ENCODE assay signal across 17 cellular contexts in the genomic region with DNA sequence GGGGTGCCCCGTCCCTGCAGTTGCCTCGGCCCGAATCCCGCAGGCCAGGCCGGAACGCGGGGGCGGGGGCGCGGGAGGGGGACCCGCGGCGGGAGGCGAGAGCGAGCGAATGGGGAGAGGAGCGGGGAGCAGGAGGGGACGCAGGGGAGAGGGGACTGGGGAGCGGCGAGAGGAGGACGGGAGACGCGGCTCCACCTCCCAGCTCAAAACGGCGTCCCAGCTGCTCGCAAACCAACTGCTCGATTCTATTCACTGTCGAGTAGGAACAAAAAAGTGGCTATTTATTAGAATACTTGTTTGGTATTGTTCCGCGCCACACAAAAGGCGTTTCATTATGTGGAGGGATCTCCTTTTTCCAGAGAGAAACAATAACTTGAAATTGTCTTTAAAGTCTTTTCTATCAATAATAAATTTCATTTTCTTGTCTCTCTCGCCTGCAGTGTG. TPM values are rescaled to one million over a fixed set of nuclear protein-coding genes. Genes with fewer than 3 reads are reported as not detected.
A peak's percentile ranks its signal among the peaks of the same experiment; 100 is the strongest.
DNase-seq lines count a peak whose midpoint lies in the region; ATAC-seq and TF ChIP-seq lines count a peak whose summit lies in the region.
"Had no signal": no experiment of that assay in that cellular context is flagged by ENCODE, and none has a peak within 500 bp of the region (broad histone marks: within the 10 kb centered on the region; RNA-seq: fewer than 3 reads in every experiment).

No MANE protein-coding gene starts in this region.

- ATAC-seq in HG03354 (IDR thresholded peaks at IDR 0.05; ENCODE audit: poor library complexity, severe bottlenecking, unreplicated experiment): no peak
- ATAC-seq: activated naive CD4-positive, alpha-beta T cell treated with anti-CD3 and anti-CD28 coated beads, Interleukin-2, amount 50 U/mL, for 72 hours; K562 had no signal

- H4K20me1 ChIP-seq in hepatocyte (ENCODE audit: insufficient read depth, poor library complexity, severe bottlenecking): no peaks in the 10 kb centered on the region
- H4K20me1 ChIP-seq in MM.1S (ENCODE audit: insufficient read depth, low read length): no peaks in the 10 kb centered on the region

- H3K27ac Mint-ChIP-seq in activated CD4-positive, alpha-beta T cell treated with anti-CD3 and anti-CD28 coated beads, Interleukin-2, amount 10 ng/mL, durations not matched to agents 24 days and 14 days: no peak overlapping the region

- H3K4me1 ChIP-seq in hepatocyte (ENCODE audit: insufficient read depth) (no peaks in the 10 kb centered on the region), spleen (peaks cover 0 to 48% (median 15%) of the 10 kb centered on the region in 6 donors), MM.1S (ENCODE audit: low read length) (no peaks in the 10 kb centered on the region)

- no peak overlapping the region for H3K4me3 ChIP-seq in hepatocyte
- no peak overlapping the region for H3K4me3 ChIP-seq in spleen
- H3K4me3 ChIP-seq in MM.1S (ENCODE audit: low read length): no peak overlapping the region
- H3K4me3 ChIP-seq: cardiac muscle cell, K562 had no signal

- TF ChIP-seq POLR2A in spleen (IDR thresholded peaks at IDR 0.05): no peak

- H3K4me2 ChIP-seq in hepatocyte: peak overlapping the region; percentile 11
- H3K4me2 ChIP-seq in MM.1S (ENCODE audit: low read depth, low read length): no peak overlapping the region

- peaks cover 8% of the 10 kb centered on the region for H3K36me3 Mint-ChIP-seq in activated CD4-positive, alpha-beta T cell treated with anti-CD3 and anti-CD28 coated beads, Interleukin-2, amount 10 ng/mL, durations not matched to agents 24 days and 14 days (ENCODE audit: low read depth)

- peaks cover 8% of the 10 kb centered on the region for H3K9me3 Mint-ChIP-seq in activated CD4-positive, alpha-beta T cell treated with anti-CD3 and anti-CD28 coated beads, Interleukin-2, amount 10 ng/mL, durations not matched to agents 24 days and 14 days

- peak; percentile 50 for DNase-seq in activated CD4-positive, alpha-beta T cell treated with anti-CD3 and anti-CD28 coated beads, Interleukin-2, amount 10 ng/mL, durations not matched to agents 24 days and 14 days
- DNase-seq in activated CD4-positive, alpha-beta T cell treated with anti-CD3 and anti-CD28 coated beads for 4 hours: no peak
- DNase-seq in NCI-H146 treated with DMSO at 0.1 percent for 48 hours (lab: John Stamatoyannopoulos, UW; ENCODE audit: unreplicated experiment) (peak; percentile 58), hepatocyte (ENCODE audit: low spot score) (no peak), spleen (peak; percentile 59), NCI-H82 treated with DMSO at 0.1 percent for 48 hours (lab: John Stamatoyannopoulos, UW; ENCODE audit: unreplicated experiment) (no peak), MM.1S (no peak)
- DNase-seq: activated CD8-positive, alpha-beta memory T cell treated with anti-CD3 and anti-CD28 coated beads, Interleukin-2, amount 50 U/mL, for 4 hours; foreskin fibroblast; OCI-M1 had no signal

- no peaks in the 10 kb centered on the region for H3K36me3 ChIP-seq in hepatocyte (replicated peaks; ENCODE audit: insufficient read depth, low read depth)
- no peaks in the 10 kb centered on the region for H3K36me3 ChIP-seq in spleen
- no peaks in the 10 kb centered on the region for H3K36me3 ChIP-seq in MM.1S (replicated peaks; ENCODE audit: insufficient read depth, low read length)
- H3K36me3 ChIP-seq: cardiac muscle cell had no signal

- no peaks in the 10 kb centered on the region for H3F3A ChIP-seq in MM.1S (ENCODE audit: insufficient read depth, low read length)

- H3K9me2 ChIP-seq in hepatocyte (replicated peaks; ENCODE audit: insufficient read depth) (no peaks in the 10 kb centered on the region), MM.1S (replicated peaks; ENCODE audit: insufficient read depth, low read length) (no peaks in the 10 kb centered on the region)

- peaks cover 100% of the 10 kb centered on the region for H3K27me3 ChIP-seq in hepatocyte
- peaks cover 26 to 100% (median 96%) of the 10 kb centered on the region in 7 donors for H3K27me3 ChIP-seq in spleen (replicated peaks in 1 of 7)
- H3K27me3 ChIP-seq in MM.1S (replicated peaks; ENCODE audit: insufficient read depth, low read length): peaks cover 12% of the 10 kb centered on the region; the same call in 1 of the 2 replicates

- H3K79me2 ChIP-seq in hepatocyte (no peaks in the 10 kb centered on the region), MM.1S (ENCODE audit: low read length) (no peaks in the 10 kb centered on the region)

- peaks cover 2% of the 10 kb centered on the region for H3K4me1 Mint-ChIP-seq in activated CD4-positive, alpha-beta T cell treated with anti-CD3 and anti-CD28 coated beads, Interleukin-2, amount 10 ng/mL, durations not matched to agents 24 days and 14 days

- H3K9me3 ChIP-seq in hepatocyte (ENCODE audit: low read depth) (no peaks in the 10 kb centered on the region), spleen (peaks cover 0 to 19% (median 0%) of the 10 kb centered on the region in 8 donors), MM.1S (replicated peaks; ENCODE audit: insufficient read depth, low read length) (no peaks in the 10 kb centered on the region)

- H2AFZ ChIP-seq in hepatocyte (no peak overlapping the region), MM.1S (ENCODE audit: low read length) (no peak overlapping the region)

- no peak for TF ChIP-seq CTCF in hepatocyte (IDR thresholded peaks at IDR 0.05; ENCODE audit: poor library complexity)
- no peak for TF ChIP-seq CTCF in spleen (IDR thresholded peaks at IDR 0.05 in 8 of 11, conservative IDR thresholded peaks at IDR 0.05 in 3 of 11)
- TF ChIP-seq CTCF in MM.1S (IDR thresholded peaks at IDR 0.05; ENCODE audit: low read length): no peak

- H3K27me3 Mint-ChIP-seq in activated CD4-positive, alpha-beta T cell treated with anti-CD3 and anti-CD28 coated beads, Interleukin-2, amount 10 ng/mL, durations not matched to agents 24 days and 14 days: peaks cover 68% of the 10 kb centered on the region

- intact Hi-C loops in activated CD4-positive, alpha-beta T cell treated with anti-CD3 and anti-CD28 coated beads, Interleukin-2, amount 10 ng/mL, durations not matched to agents 24 days and 14 days (cut with micrococcal nuclease): loop anchor here (10.0 kb wide), 1 partner anchor 48 kb away; no protein-coding TSS in a partner anchor
- intact Hi-C loops in spleen (cut with DNase I; ENCODE audit: low total_unique reads): no loop called here

- no peak overlapping the region for H3K4me3 Mint-ChIP-seq in activated CD4-positive, alpha-beta T cell treated with anti-CD3 and anti-CD28 coated beads, Interleukin-2, amount 10 ng/mL, durations not matched to agents 24 days and 14 days

- no peak overlapping the region for H3K9ac ChIP-seq in MM.1S (ENCODE audit: low read length)

- 4% methylated on average over 12 of the region's 32 CpGs for WGBS in hepatocyte (ENCODE audit: low lambda C conversion rate, missing lambda C conversion rate)
- WGBS in spleen, 5 donors: 1 to 10% (median 5%) methylated on average over 27 to 32 of the region's 32 CpGs

- H3K27ac ChIP-seq in hepatocyte (no peak overlapping the region), spleen (no peak overlapping the region), MM.1S (ENCODE audit: low read length) (no peak overlapping the region)
- H3K27ac ChIP-seq: cardiac muscle cell had no signal

RNA-seq across cellular contexts. Expression of a gene that starts 10.6 kb away (rescaled TPM):
- not detected in 2 replicates for total RNA-seq in activated CD4-positive, alpha-beta T cell treated with anti-CD3 and anti-CD28 coated beads, Interleukin-2, amount 10 ng/mL, durations not matched to agents 24 days and 14 days
- total RNA-seq in hepatocyte (not detected in 2 replicates), spleen (not detected)
- polyA plus RNA-seq in hepatocyte (0.07 and 0.11 TPM in 2 replicates), spleen (not detected)
- total RNA-seq: activated naive CD4-positive, alpha-beta T cell treated with anti-CD3 and anti-CD28 coated beads, Interleukin-2, amount 50 U/mL, for 72 hours; cardiac muscle cell; H4; K562; SK-MEL-5 had no signal
- polyA plus RNA-seq: cardiac muscle cell, K562, keratinocyte had no signal

Comparison
In these comparisons a context has a peak if more than half of its experiments do, and no peak if none do; other contexts are left out.
1. DNase-seq: peak in activated CD4-positive, alpha-beta T cell treated with anti-CD3 and anti-CD28 coated beads, Interleukin-2, amount 10 ng/mL, durations not matched to agents 24 days and 14 days (single experiment), NCI-H146 treated with DMSO at 0.1 percent for 48 hours (single experiment) and spleen (single experiment); none in activated CD4-positive, alpha-beta T cell treated with anti-CD3 and anti-CD28 coated beads for 4 hours (0 of 2), hepatocyte (single experiment), NCI-H82 treated with DMSO at 0.1 percent for 48 hours (single experiment) and MM.1S (single experiment).